8 cellular contexts compared by ENCODE assay signal in genomic region chr6:21666200-21666671, GRCh38.
A peak's percentile ranks its signal among the peaks of the same experiment; 100 is the strongest.
DNase-seq lines count a peak whose midpoint lies in the region; ATAC-seq, FAIRE-seq and TF ChIP-seq lines count a peak whose summit lies in the region.

No MANE protein-coding gene starts in this region.

- H3K27ac ChIP-seq in RWPE2 (ENCODE audit: poor library complexity, severe bottlenecking) (no peak overlapping the region), heart left ventricle (peak overlapping the region in 10 of 12 donors; percentile 2 to 78 (median 56))

- DNase-seq in GM13976 (ENCODE audit: low spot score) (peak; percentile 36), RWPE2 (ENCODE audit: low spot score) (no peak), heart left ventricle (peak in 2 of 5 donors; percentile 29 to 34), retinal pigment epithelial cell (ENCODE audit: low read depth) (no peak), GM19239 (ENCODE audit: insufficient read length, low spot score) (no peak)
- no peak for DNase-seq in NK-92 treated with Interleukin-12 subunit alpha and Interleukin-12 subunit beta, amount 100 ng/mL, for 24 hours (lab: John Stamatoyannopoulos, UW)

- H3K9me3 ChIP-seq in RWPE2 (ENCODE audit: severe bottlenecking), result no peaks in the 10 kb centered on the region
- H3K9me3 ChIP-seq in heart left ventricle, result no peaks in the 10 kb centered on the region

- no peaks in the 10 kb centered on the region for H3K36me3 ChIP-seq in RWPE2 (ENCODE audit: low read depth)
- no peaks in the 10 kb centered on the region for H3K36me3 ChIP-seq in heart left ventricle

- TF ChIP-seq CTCF in GM13976 (IDR thresholded peaks at IDR 0.05; ENCODE audit: borderline replicate concordance, control extremely low read depth, extremely low read depth, insufficient read depth, missing control alignments) (no peak), RWPE2 (IDR thresholded peaks at IDR 0.05; ENCODE audit: poor library complexity, severe bottlenecking) (no peak), heart left ventricle (IDR thresholded peaks at IDR 0.05) (no peak), retinal pigment epithelial cell (conservative IDR thresholded peaks at IDR 0.05; ENCODE audit: low read depth, low read length) (no peak)

- no peak for FAIRE-seq in GM19239 (lab: Jason Lieb, UNC)

- H3K4me3 ChIP-seq in RWPE2 (ENCODE audit: severe bottlenecking), result peak overlapping the region; percentile 19
- H3K4me3 ChIP-seq in heart left ventricle, result peak overlapping the region; percentile 46 to 69 (median 56)
- H3K4me3 ChIP-seq in retinal pigment epithelial cell (ENCODE audit: low read length), result peak overlapping the region; percentile 67

- no peaks in the 10 kb centered on the region for H3K4me1 ChIP-seq in RWPE2 (ENCODE audit: insufficient read depth, poor library complexity, severe bottlenecking)
- H3K4me1 ChIP-seq in heart left ventricle, result peaks cover 0 to 39% (median 17%) of the 10 kb centered on the region in 12 donors

- H3K27me3 ChIP-seq in RWPE2 (ENCODE audit: insufficient read depth, poor library complexity, severe bottlenecking), result peaks cover 33% of the 10 kb centered on the region
- peaks cover 0 to 53% (median 22%) of the 10 kb centered on the region in 9 donors for H3K27me3 ChIP-seq in heart left ventricle

- intact Hi-C loops in heart left ventricle (cut with DNase I), result loop anchor here in 5 of 10 donors (5.0 to 10.0 kb wide), 4 partner anchors 69 to 259 kb away; no protein-coding TSS in a partner anchor

- ATAC-seq in RWPE2 (ENCODE audit: low read depth), result peak; percentile 33; the same call in 2 of the 3 replicates
- ATAC-seq in heart left ventricle, result peak in 2 of 4 donors; percentile 34
- no peak for ATAC-seq in HG02571 (IDR thresholded peaks at IDR 0.05; ENCODE audit: unreplicated experiment)
- ATAC-seq in GM21786 (IDR thresholded peaks at IDR 0.05; ENCODE audit: unreplicated experiment), result no peak

- 0 to 1% (median 1%) methylated on average over 27 to 32 of the region's 32 CpGs for WGBS in heart left ventricle, 4 donors

- in situ Hi-C loops in GM13976 (cut with MboI; ENCODE audit: low sequenced_read_pairs, unreplicated experiment), result no loop called here

- TF ChIP-seq POLR2A in heart left ventricle (IDR thresholded peaks at IDR 0.05), result no peak
